ENCODE assay signal across 20 cellular contexts in the genomic region with DNA sequence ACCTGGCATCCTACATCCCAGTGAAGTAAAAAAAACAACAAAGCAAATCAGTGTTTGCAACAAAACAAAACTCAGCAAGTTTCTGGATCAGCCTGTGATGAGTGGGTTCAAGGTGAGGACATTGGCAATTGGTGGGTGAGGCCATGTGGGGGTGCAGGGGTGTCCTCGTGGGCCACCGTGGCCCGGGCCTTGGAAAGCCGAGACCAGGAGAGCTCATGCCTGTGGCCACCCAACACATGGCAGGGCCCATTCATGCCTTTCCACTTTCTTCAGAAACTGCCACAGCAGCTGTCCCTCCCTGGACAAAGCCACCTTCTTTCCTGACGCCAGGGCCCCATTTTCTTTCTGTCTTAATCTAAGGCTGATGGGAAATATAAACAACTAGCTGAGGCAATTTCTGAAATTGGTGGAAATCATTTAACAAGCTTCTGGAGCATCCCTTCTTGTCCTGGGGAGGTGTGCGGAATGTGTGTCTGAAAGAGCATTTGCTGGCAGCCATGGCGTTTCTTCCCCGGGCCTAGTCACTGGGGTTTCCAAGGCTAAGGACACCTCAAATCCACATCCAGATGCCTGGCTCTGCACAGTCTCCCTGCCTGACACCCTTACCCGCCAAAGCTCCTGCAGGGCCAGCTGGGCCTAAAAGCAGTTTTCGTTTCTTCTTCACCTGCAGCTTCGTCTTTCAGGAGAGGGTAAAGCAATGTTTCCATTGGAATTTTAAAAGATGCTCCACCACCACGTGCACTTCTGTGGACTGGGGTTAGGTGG. TPM values are rescaled to one million over a fixed set of nuclear protein-coding genes. Genes with fewer than 3 reads are reported as not detected.
DNase-seq lines count a peak whose midpoint lies in the region; TF ChIP-seq lines count a peak whose summit lies in the region.
"Had no signal": no experiment of that assay in that cellular context is flagged by ENCODE, and none has a peak within 500 bp of the region (broad histone marks: within the 10 kb centered on the region; RNA-seq: fewer than 3 reads in every experiment).

No MANE protein-coding gene starts in this region.

- in situ Hi-C loops in GM13977 (cut with MboI; ENCODE audit: low pct_unique_long_range_greater_than_20kb, low sequenced_read_pairs, unreplicated experiment), result no loop called here

- no peaks in the 10 kb centered on the region for H3K36me3 ChIP-seq in H7 (replicated peaks; ENCODE audit: control insufficient read depth, insufficient read depth, low read length)

- no peaks in the 10 kb centered on the region for H3K27me3 ChIP-seq in H7 (ENCODE audit: control insufficient read depth, insufficient read depth, low read length)

- no peak for TF ChIP-seq CTCF in GM13977 (IDR thresholded peaks at IDR 0.05; ENCODE audit: extremely low read depth, insufficient read depth, missing control alignments)

- intact Hi-C loops in posterior vena cava (cut with DNase I), result loop anchor here in 1 of 2 donors (10.0 kb wide), 2 partner anchors 145 to 335 kb away; no protein-coding TSS in a partner anchor

- peak; percentile 21 for DNase-seq in D341Med (ENCODE audit: low spot score)
- peak; percentile 27 for DNase-seq in H7
- peak; percentile 22 for DNase-seq in ecto neural progenitor cell (ENCODE audit: low spot score)
- peak; percentile 57 for DNase-seq in posterior vena cava (ENCODE audit: low spot score)
- no peak for DNase-seq in NCI-H2196 treated with DMSO at 0.1 percent for 48 hours (lab: John Stamatoyannopoulos, UW; ENCODE audit: unreplicated experiment)
- DNase-seq in ureter (ENCODE audit: low spot score), result no peak
- DNase-seq in GM13977 (ENCODE audit: low spot score), result no peak
- DNase-seq: C1 segment of cervical spinal cord; CD4-positive, alpha-beta memory T cell; COR-L47; Karpas-422; NCI-H1092 treated with DMSO at 0.1 percent for 48 hours; NCI-H1436; NCI-H187; NCI-H2171 treated with DMSO at 0.1 percent for 48 hours; NCI-H446; NCI-H524 treated with DMSO at 0.1 percent for 48 hours; NCI-H774; SIG-M5 had no signal

- H3K4me3 ChIP-seq in H7 (ENCODE audit: insufficient read depth, low read depth, low read length), result no peak overlapping the region
- H3K4me3 ChIP-seq: SK-N-MC had no signal

RNA-seq across cellular contexts. Expression of gene SFMBT1, which starts 34.1 kb away (rescaled TPM):
- 12.9 and 22.2 TPM in 2 replicates for total RNA-seq in H7 (2014; rRNA removed; shearing (Covaris generic))
- 1 to 10 TPM; 9.4 to 9.8 TPM for total RNA-seq in posterior vena cava
- total RNA-seq in ureter, result 15.1 TPM

RNA-seq across cellular contexts. Expression of gene RFT1, which starts 50.3 kb away (rescaled TPM):
- 9.5 and 10.4 TPM in 2 replicates for total RNA-seq in H7 (2014; rRNA removed; shearing (Covaris generic))
- 10 to 100 TPM; 13.6 to 15.7 TPM for total RNA-seq in posterior vena cava
- total RNA-seq in ureter, result 33.3 TPM

Comparison
In these comparisons a context has a peak if more than half of its experiments do, and no peak if none do; other contexts are left out.
1. DNase-seq: peak in D341Med (single experiment), H7 (single experiment), ecto neural progenitor cell (single experiment) and posterior vena cava (single experiment); none in NCI-H2196 treated with DMSO at 0.1 percent for 48 hours (single experiment), ureter (single experiment) and GM13977 (single experiment).